In genomic region chr18:63762518-63762917, GRCh38 we compare ENCODE assay signal across 23 cellular contexts. TPM values are rescaled to one million over a fixed set of nuclear protein-coding genes. Genes with fewer than 3 reads are reported as not detected.
DNase-seq lines count a peak whose midpoint lies in the region; ATAC-seq and TF ChIP-seq lines count a peak whose summit lies in the region.
"Had no signal": no experiment of that assay in that cellular context is flagged by ENCODE, and none has a peak within 500 bp of the region (broad histone marks: within the 10 kb centered on the region; RNA-seq: fewer than 3 reads in every experiment).

No MANE protein-coding gene starts in this region.

- H3K27ac ChIP-seq in epithelial cell of prostate: peak overlapping the region; percentile 90
- H3K27ac ChIP-seq: parathyroid adenoma, tibial nerve had no signal

- intact Hi-C loops in lower leg skin (cut with DNase I; ENCODE audit: low total_unique reads): no loop called here

- no peak for TF ChIP-seq CTCF in lower leg skin (IDR thresholded peaks at IDR 0.05)

- 28 to 55% methylated on average over 1 of the region's 1 CpG for WGBS in lower leg skin, 2 donors

- DNase-seq in EL: peak; percentile 87
- DNase-seq in RKO (ENCODE audit: low spot score): peak; percentile 11
- DNase-seq in epithelial cell of prostate (ENCODE audit: low read depth, low spot score): no peak
- peak; percentile 31 for DNase-seq in myocyte (ENCODE audit: low read depth)
- DNase-seq in lower leg skin (ENCODE audit: low spot score in 2 of 2): no peak
- no peak for DNase-seq in 8988T
- DNase-seq: activated B cell treated with CpG ODN at 0.5 μM for 24 hours, aorta, DMS53, foreskin melanocyte, KG1, left ventricle myocardium superior, NCI-H2171 treated with DMSO at 0.1 percent for 48 hours, RPMI8226, T-cell had no signal

- no peak for ATAC-seq in HG03342 (IDR thresholded peaks at IDR 0.05; ENCODE audit: unreplicated experiment)
- no peak for ATAC-seq in GM18505 (IDR thresholded peaks at IDR 0.05; ENCODE audit: unreplicated experiment)
- ATAC-seq: left ventricle myocardium superior; stimulated activated memory B cell treated with anti-CD40 and anti-IgM and Interleukin-4, amounts not matched to agents 10 μg/mL and 1 μg/mL and 100 μg/mL, for 72 hours; T-cell had no signal

- no peak for TF ChIP-seq POLR2A in lower leg skin (IDR thresholded peaks at IDR 0.05)
- TF ChIP-seq POLR2A in GM18505 (IDR thresholded peaks at IDR 0.05; ENCODE audit: borderline replicate concordance, extremely low read depth, insufficient read depth, insufficient read length): no peak

- no peak overlapping the region for H3K4me3 ChIP-seq in lower leg skin (ENCODE audit: low read depth, poor library complexity, severe bottlenecking)
- H3K4me3 ChIP-seq: smooth muscle cell, tibial nerve had no signal

RNA-seq across cellular contexts. Expression of gene SERPINB7, which starts 12.7 kb away (rescaled TPM):
- 4.5 and 6.4 TPM in 2 replicates for total RNA-seq in myocyte
- polyA plus RNA-seq in myocyte (2012): 2.5 TPM
- total RNA-seq in lower leg skin: 100 to 1,000 TPM; 140 to 354 (median 233) TPM
- total RNA-seq: activated B cell treated with CpG ODN at 0.5 μM for 24 hours; activated CD8-positive, alpha-beta memory T cell treated with anti-CD3 and anti-CD28 coated beads for 36 hours; aorta; dermis microvascular lymphatic vessel endothelial cell; left ventricle myocardium superior; T-cell; tibial nerve had no signal
- polyA plus RNA-seq: aorta had no signal

RNA-seq across cellular contexts. Expression of gene SERPINB11, which starts 59.8 kb away (rescaled TPM):
- total RNA-seq in myocyte (not detected in 2 replicates), lower leg skin (under 1 TPM in 1 of 4 donors, not detected in 3; 0.61 TPM)
- not detected for polyA plus RNA-seq in myocyte (2012)
- total RNA-seq: activated B cell treated with CpG ODN at 0.5 μM for 24 hours; activated CD8-positive, alpha-beta memory T cell treated with anti-CD3 and anti-CD28 coated beads for 36 hours; aorta; dermis microvascular lymphatic vessel endothelial cell; left ventricle myocardium superior; T-cell; tibial nerve had no signal
- polyA plus RNA-seq: aorta had no signal

Comparison
In these comparisons a context has a peak if more than half of its experiments do, and no peak if none do; other contexts are left out.
1. DNase-seq: peak in EL (single experiment), RKO (single experiment) and myocyte (single experiment); none in epithelial cell of prostate (single experiment), lower leg skin (0 of 2) and 8988T (single experiment).
2. RNA of gene SERPINB7, which starts 12.7 kb away (total RNA-seq): 140 to 354 TPM in lower leg skin; 4.5 to 6.4 TPM in myocyte; every median in the first group is over 10 times any median in the second.